ENCODE assay signal across 10 cellular contexts in genomic region chr1:213982814-213983588, GRCh38. TPM values are rescaled to one million over a fixed set of nuclear protein-coding genes. Genes with fewer than 3 reads are reported as not detected.
A peak's percentile ranks its signal among the peaks of the same experiment; 100 is the strongest.
DNase-seq lines count a peak whose midpoint lies in the region; ATAC-seq and TF ChIP-seq lines count a peak whose summit lies in the region.
"Had no signal": no experiment of that assay in that cellular context is flagged by ENCODE, and none has a peak within 500 bp of the region (broad histone marks: within the 10 kb centered on the region; RNA-seq: fewer than 3 reads in every experiment).

No MANE protein-coding gene starts in this region.

- H3K9me3 ChIP-seq in neuronal stem cell (replicated peaks in 1 of 2; ENCODE audit: control insufficient read depth in 2 of 2, insufficient read depth in 1 of 2, low read depth in 1 of 2, low read length in 2 of 2), result no peaks in the 10 kb centered on the region

- TF ChIP-seq CTCF in fibroblast of the aortic adventitia (IDR thresholded peaks at IDR 0.05; ENCODE audit: insufficient read depth, low read length), result no peak

- H2BK5ac ChIP-seq in neuronal stem cell (ENCODE audit: low read length), result peak overlapping the region; percentile 85

- no peak overlapping the region for H2AK5ac ChIP-seq in neuronal stem cell (ENCODE audit: low read depth, low read length)

- peak; percentile 72 for DNase-seq in DMS53 treated with DMSO at 0.1 percent for 48 hours (lab: John Stamatoyannopoulos, UW; ENCODE audit: unreplicated experiment)
- DNase-seq in NCI-H2107 treated with DMSO at 0.1 percent for 48 hours (lab: John Stamatoyannopoulos, UW; ENCODE audit: unreplicated experiment), result peak; percentile 74
- DNase-seq in fibroblast of the aortic adventitia (ENCODE audit: low read depth), result no peak
- peak; percentile 70 for DNase-seq in neuronal stem cell (ENCODE audit: low spot score)
- no peak for DNase-seq in COLO829 (ENCODE audit: low spot score)
- no peak for DNase-seq in GDM1 (lab: John Stamatoyannopoulos, UW)
- no peak for DNase-seq in mucosa of gallbladder (ENCODE audit: low spot score)
- DNase-seq: Karpas-422 had no signal

- H3K18ac ChIP-seq in neuronal stem cell (ENCODE audit: low read length), result peak overlapping the region; percentile 97

- H3K4me1 ChIP-seq in neuronal stem cell (ENCODE audit: control insufficient read depth in 2 of 2, insufficient read depth in 1 of 2, low read depth in 1 of 2, low read length in 2 of 2), result peaks cover 31% of the 10 kb centered on the region in 2 donors

- H4K91ac ChIP-seq in neuronal stem cell (ENCODE audit: low read depth, low read length, poor library complexity), result no peak overlapping the region

- no peak overlapping the region for H3K4ac ChIP-seq in neuronal stem cell (ENCODE audit: low read length)

- H2AFZ ChIP-seq in neuronal stem cell (ENCODE audit: low read length), result peak overlapping the region; percentile 94

- no peaks in the 10 kb centered on the region for H3K79me1 ChIP-seq in neuronal stem cell (ENCODE audit: low read depth, low read length)

- H3K4me3 ChIP-seq in fibroblast of the aortic adventitia (ENCODE audit: low read depth, low read length) (peak overlapping the region; percentile 25), neuronal stem cell (ENCODE audit: low read length in 2 of 2) (peak overlapping the region; percentile 46 to 69)
- H3K4me3 ChIP-seq: GM12878 had no signal

- H2BK15ac ChIP-seq in neuronal stem cell (ENCODE audit: low read length), result peak overlapping the region; percentile 82

- H2BK12ac ChIP-seq in neuronal stem cell (ENCODE audit: low read length), result peak overlapping the region; percentile 11

- no peak overlapping the region for H4K8ac ChIP-seq in neuronal stem cell (ENCODE audit: low read depth, low read length)

- peak overlapping the region; percentile 22 for H3K23ac ChIP-seq in neuronal stem cell (ENCODE audit: low read depth, low read length, poor library complexity)

- no peak overlapping the region for H2BK120ac ChIP-seq in neuronal stem cell (ENCODE audit: low read depth, low read length)

- peaks cover 12 to 89% (median 66%) of the 10 kb centered on the region in 3 experiments for H3K27me3 ChIP-seq in neuronal stem cell (ENCODE audit: control insufficient read depth in 3 of 3, insufficient read depth in 3 of 3, low read depth in 1 of 3, low read length in 3 of 3)

- no peaks in the 10 kb centered on the region for H3K36me3 ChIP-seq in neuronal stem cell (replicated peaks in 1 of 2; ENCODE audit: control insufficient read depth in 2 of 2, insufficient read depth in 2 of 2, low read length in 2 of 2)

- no peak for ATAC-seq in GM21737 (IDR thresholded peaks at IDR 0.05; ENCODE audit: unreplicated experiment)
- ATAC-seq: GM12878 had no signal

- WGBS in neuronal stem cell (ENCODE audit: extremely low coverage in 2 of 2, insufficient read length in 2 of 2, insufficient replicate concordance in 1 of 2), 2 donors, result no CpG with 5 or more reads among the region's 66 CpGs

- peak overlapping the region; percentile 82 for H3K14ac ChIP-seq in neuronal stem cell (ENCODE audit: low read length)

- H3K4me2 ChIP-seq in neuronal stem cell (ENCODE audit: insufficient read depth, low read length, poor library complexity, severe bottlenecking), result peak overlapping the region; percentile 99

- no peak overlapping the region for H3K27ac ChIP-seq in neuronal stem cell (replicated peaks; ENCODE audit: low read length)

- H3K9ac ChIP-seq in neuronal stem cell (ENCODE audit: low read depth, low read length, poor library complexity), result peak overlapping the region; percentile 93

RNA-seq across cellular contexts. Expression of gene PROX1, which starts 4.8 kb away (rescaled TPM):
- total RNA-seq in fibroblast of the aortic adventitia (ENCODE audit: low replicate concordance), result 0.36 TPM in 1 of 2 replicates, not detected in the other
- polyA plus RNA-seq in neuronal stem cell (2013, experiment 1 of 2), result 2.1 TPM
- 2.3 TPM for polyA plus RNA-seq in neuronal stem cell (2013, experiment 2 of 2)
- total RNA-seq in mucosa of gallbladder, result 11.1 TPM

Comparison
In these comparisons a context has a peak if more than half of its experiments do, and no peak if none do; other contexts are left out.
1. DNase-seq: peak in DMS53 treated with DMSO at 0.1 percent for 48 hours (single experiment), NCI-H2107 treated with DMSO at 0.1 percent for 48 hours (single experiment) and neuronal stem cell (single experiment); none in fibroblast of the aortic adventitia (single experiment), COLO829 (single experiment), GDM1 (single experiment) and mucosa of gallbladder (single experiment).